21 cellular contexts compared by ENCODE assay signal in genomic region chr11:85115798-85116197, GRCh38.
"Had no signal": no experiment of that assay in that cellular context is flagged by ENCODE, and none has a peak within 500 bp of the region (broad histone marks: within the 10 kb centered on the region; RNA-seq: fewer than 3 reads in every experiment).

No MANE protein-coding gene starts in this region.

- H3K4me3 ChIP-seq: dorsolateral prefrontal cortex, left ventricle myocardium inferior, lung, neural progenitor cell, psoas muscle, stomach, thoracic aorta had no signal

- DNase-seq: cortex of kidney; dorsolateral prefrontal cortex; effector CD8-positive, alpha-beta T cell; foreskin melanocyte; head of caudate nucleus; hippocampal formation; islet precursor cell; left cardiac atrium; left ventricle myocardium inferior; mesenchymal stem cell; midbrain; occipital lobe; psoas muscle; stimulated activated naive CD4-positive, alpha-beta T cell; stomach; substantia nigra; trophoblast cell had no signal

- H3K27ac ChIP-seq: dorsolateral prefrontal cortex, left ventricle myocardium inferior, neural progenitor cell, parathyroid adenoma, psoas muscle, stomach, thoracic aorta had no signal

- H3K9ac ChIP-seq: neural progenitor cell, parathyroid adenoma had no signal

- H2AFZ ChIP-seq: neural progenitor cell, parathyroid adenoma had no signal

- H3K36me3 ChIP-seq: left ventricle myocardium inferior, neural progenitor cell, stomach, thoracic aorta had no signal

- H3K9me3 ChIP-seq: left ventricle myocardium inferior, psoas muscle, thoracic aorta had no signal

- H3K4me2 ChIP-seq: neural progenitor cell had no signal

- H3K4me1 ChIP-seq: left ventricle myocardium inferior, parathyroid adenoma, psoas muscle, stomach had no signal

- H3K27me3 ChIP-seq: dorsolateral prefrontal cortex, neural progenitor cell, stomach had no signal
